In the genomic region with DNA sequence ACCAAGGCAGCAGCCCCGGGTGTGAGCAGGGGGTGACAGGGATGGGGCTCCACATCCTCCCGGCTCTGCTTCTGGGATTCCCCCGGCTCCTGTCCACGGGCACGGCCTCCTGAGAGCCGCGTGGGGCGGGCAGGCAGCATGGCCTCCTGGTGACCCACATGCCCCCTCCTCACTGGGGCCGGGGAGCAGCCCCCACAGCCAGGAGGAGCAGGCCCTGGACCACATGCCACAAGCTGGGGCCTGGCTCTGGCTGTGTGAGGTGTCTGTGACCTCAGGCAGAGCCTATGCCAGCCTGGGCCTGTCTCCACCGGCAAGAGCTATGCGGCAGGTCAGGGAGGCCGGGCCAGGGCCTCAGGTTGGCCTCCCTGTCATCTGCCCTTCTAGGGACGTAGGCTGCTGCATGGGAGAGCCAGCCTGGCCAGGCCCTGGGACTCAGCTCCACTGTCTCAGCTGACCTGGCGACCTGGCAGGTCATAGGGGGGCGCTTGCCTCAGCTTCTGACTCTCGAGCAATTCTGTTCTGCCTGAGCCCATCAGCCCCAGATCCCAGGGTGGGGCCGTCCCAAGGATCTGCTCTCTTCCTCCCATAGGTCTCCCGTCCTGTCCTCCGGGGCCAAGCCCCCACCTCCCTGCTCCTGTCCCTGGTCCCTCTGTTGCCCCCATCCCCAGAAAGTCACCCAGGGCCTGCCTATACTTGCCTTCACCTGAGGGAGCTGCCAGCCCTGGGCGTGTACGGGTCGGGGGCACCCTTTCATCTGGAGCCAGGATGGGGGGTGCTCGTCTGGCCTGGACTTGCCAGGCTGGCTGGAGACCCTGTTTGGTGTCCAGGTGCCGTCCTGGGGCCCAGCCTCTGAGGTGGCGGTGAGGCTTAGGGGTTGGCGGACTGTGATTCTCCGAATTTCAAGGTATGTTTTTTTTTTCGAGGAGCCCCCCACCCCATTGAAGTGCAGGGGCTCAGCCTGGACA, we compare ENCODE assay signal across 22 cellular contexts. TPM values are rescaled to one million over a fixed set of nuclear protein-coding genes. Genes with fewer than 3 reads are reported as not detected.
DNase-seq lines count a peak whose midpoint lies in the region; ATAC-seq and TF ChIP-seq lines count a peak whose summit lies in the region.
"Had no signal": no experiment of that assay in that cellular context is flagged by ENCODE, and none has a peak within 500 bp of the region (broad histone marks: within the 10 kb centered on the region; RNA-seq: fewer than 3 reads in every experiment).

No MANE protein-coding gene starts in this region.

- peaks cover 15% of the 10 kb centered on the region for H3K4me1 ChIP-seq in IMR-90 (ENCODE audit: control insufficient read depth, insufficient read depth, low read length)
- peaks cover 5% of the 10 kb centered on the region for H3K4me1 ChIP-seq in neural progenitor cell
- peaks cover 9% of the 10 kb centered on the region; the same call in 1 of the 2 replicates for H3K4me1 ChIP-seq in GM23338 (ENCODE audit: insufficient read depth)

- H3K9me3 ChIP-seq in IMR-90 (ENCODE audit: control insufficient read depth, insufficient read depth, low read length) (no peaks in the 10 kb centered on the region), neural progenitor cell (ENCODE audit: low read depth) (no peaks in the 10 kb centered on the region)
- H3K9me3 ChIP-seq: ascending aorta had no signal

- no peaks in the 10 kb centered on the region for H3F3A ChIP-seq in neural progenitor cell (ENCODE audit: low read depth)
- H3F3A ChIP-seq in GM23338 (replicated peaks; ENCODE audit: low read depth), result no peaks in the 10 kb centered on the region

- no peaks in the 10 kb centered on the region for H3K36me3 Mint-ChIP-seq in neural progenitor cell
- 0 out of 3 replicates have a peak, but pooled peaks cover 2% of the 10 kb centered on the region for H3K36me3 Mint-ChIP-seq in GM23338 (ENCODE audit: low read depth)
- H3K36me3 Mint-ChIP-seq: activated naive CD4-positive, alpha-beta T cell treated with anti-CD3 and anti-CD28 coated beads, Interleukin-2, amount 50 U/mL, for 24 hours; natural killer cell treated with Interleukin-12 subunit alpha and Interleukin-12 subunit beta and Interleukin-15 and Interleukin-18, amount 100 ng/mL, for 72 hours had no signal

- H3K56ac ChIP-seq in IMR-90 (ENCODE audit: extremely low read depth, insufficient read depth, low read length), result no peak overlapping the region

- BruUV-seq in IMR-90 (replicated peaks; lab: Mats Ljungman, UMichigan), result no TSS peak

- H3K79me2 ChIP-seq in neural progenitor cell (ENCODE audit: low read depth) (no peaks in the 10 kb centered on the region), GM23338 (replicated peaks; ENCODE audit: insufficient read depth) (no peaks in the 10 kb centered on the region)

- H2AK5ac ChIP-seq in IMR-90 (ENCODE audit: low read depth, low read length), result peak overlapping the region; percentile 39; the same call in 1 of the 2 replicates

- H2AFZ ChIP-seq in IMR-90 (replicated peaks; ENCODE audit: low read length, poor library complexity) (peak overlapping the region; percentile 21), neural progenitor cell (replicated peaks) (no peak overlapping the region), GM23338 (no peak overlapping the region)

- dilution Hi-C loops in IMR-90 (cut with HindIII; ENCODE audit: low sequenced_read_pairs, unreplicated experiment), result no loop called here

- H2BK20ac ChIP-seq in IMR-90 (ENCODE audit: low read depth, low read length), result no peak overlapping the region

- H3K14ac ChIP-seq in IMR-90 (replicated peaks; ENCODE audit: low read depth, low read length), result no peak overlapping the region

- TF ChIP-seq POLR2A in IMR-90 (IDR thresholded peaks at IDR 0.05; ENCODE audit: low read depth, low read length), result no peak

- DNase-seq in AG08396 (ENCODE audit: low spot score) (peak; percentile 9), IMR-90 (no peak), epithelial cell of esophagus (ENCODE audit: low read depth) (peak; percentile 78), neural progenitor cell (ENCODE audit: low spot score) (no peak), NCI-H1930 (lab: John Stamatoyannopoulos, UW) (no peak), foreskin melanocyte (no peak), substantia nigra (lab: John Stamatoyannopoulos, UW) (no peak), GM23338 (ENCODE audit: low spot score) (no peak)
- DNase-seq: activated CD4-positive, alpha-beta memory T cell treated with anti-CD3 and anti-CD28 coated beads, Interleukin-2, amount 10 ng/mL, durations not matched to agents 7 days and 5 days; activated T-cell treated with anti-CD3 and anti-CD28 coated beads, Interleukin-2, amount 50 U/mL, for 24 hours; hypothalamus; Karpas-422; NCI-H1092 treated with DMSO at 0.1 percent for 48 hours; NCI-H2081 treated with DMSO at 0.1 percent for 48 hours; NCI-H510A; Right ventricle myocardium superior; stimulated activated CD4-positive, alpha-beta T cell treated with anti-CD3 and anti-CD28 coated beads, Interleukin-2, amount 100 ng/mL, for 48 hours; T-helper 17 cell had no signal

- no peak overlapping the region for H3K4me3 ChIP-seq in IMR-90 (ENCODE audit: insufficient read depth, low read depth, low read length)
- H3K4me3 ChIP-seq in epithelial cell of esophagus (ENCODE audit: low read length), result peak overlapping the region; percentile 49
- no peak overlapping the region for H3K4me3 ChIP-seq in neural progenitor cell
- H3K4me3 ChIP-seq in GM23338, result no peak overlapping the region
- H3K4me3 ChIP-seq: ascending aorta had no signal

- no peak overlapping the region for H3K4me2 ChIP-seq in IMR-90 (ENCODE audit: low read depth, low read length)
- no peak overlapping the region for H3K4me2 ChIP-seq in neural progenitor cell
- no peak overlapping the region for H3K4me2 ChIP-seq in GM23338

- ATAC-seq in IMR-90 (ENCODE audit: low read depth), result no peak
- ATAC-seq in GM23338, result no peak
- ATAC-seq: T-helper 17 cell had no signal

- peaks cover 7% of the 10 kb centered on the region for H3K4me1 Mint-ChIP-seq in neural progenitor cell
- H3K4me1 Mint-ChIP-seq in GM23338, result peaks cover 11% of the 10 kb centered on the region
- H3K4me1 Mint-ChIP-seq: activated CD4-positive, alpha-beta memory T cell treated with anti-CD3 and anti-CD28 coated beads, Interleukin-2, amount 10 ng/mL, durations not matched to agents 7 days and 5 days; activated naive CD4-positive, alpha-beta T cell treated with anti-CD3 and anti-CD28 coated beads, Interleukin-2, amount 50 U/mL, for 24 hours had no signal

- H3K27ac ChIP-seq in IMR-90 (ENCODE audit: insufficient read depth, low read length), result no peak overlapping the region
- H3K27ac ChIP-seq in neural progenitor cell, result no peak overlapping the region
- no peak overlapping the region for H3K27ac ChIP-seq in substantia nigra (ENCODE audit: low read depth, low read length, poor library complexity, severe bottlenecking)
- H3K27ac ChIP-seq in GM23338 (ENCODE audit: low read depth), result no peak overlapping the region
- H3K27ac ChIP-seq: ascending aorta had no signal

- no peak overlapping the region for H3K18ac ChIP-seq in IMR-90 (ENCODE audit: low read depth, low read length)

- no peak overlapping the region for H2BK5ac ChIP-seq in IMR-90 (ENCODE audit: low read depth, low read length, poor library complexity, severe bottlenecking)

- H3K4me3 Mint-ChIP-seq in neural progenitor cell (no peak overlapping the region), GM23338 (no peak overlapping the region)
- H3K4me3 Mint-ChIP-seq: activated CD4-positive, alpha-beta memory T cell treated with anti-CD3 and anti-CD28 coated beads, Interleukin-2, amount 10 ng/mL, durations not matched to agents 7 days and 5 days; activated naive CD4-positive, alpha-beta T cell treated with anti-CD3 and anti-CD28 coated beads, Interleukin-2, amount 50 U/mL, for 24 hours; activated T-cell treated with anti-CD3 and anti-CD28 coated beads, Interleukin-2, amount 50 U/mL, for 24 hours; natural killer cell treated with Interleukin-12 subunit alpha and Interleukin-12 subunit beta and Interleukin-15 and Interleukin-18, amount 100 ng/mL, for 72 hours; T-helper 17 cell had no signal

- no peak overlapping the region for H2BK15ac ChIP-seq in IMR-90 (ENCODE audit: low read depth, low read length)

- POLR2A ChIA-PET in IMR-90 (lab: Charles Lee; ENCODE audit: unreplicated experiment), result no interaction called here

- no peak overlapping the region for H3K9ac ChIP-seq in IMR-90 (ENCODE audit: low read depth, low read length)
- H3K9ac ChIP-seq in neural progenitor cell, result no peak overlapping the region

- H3K27me3 ChIP-seq in IMR-90 (ENCODE audit: control insufficient read depth, insufficient read depth, low read length) (no peaks in the 10 kb centered on the region), neural progenitor cell (no peaks in the 10 kb centered on the region), GM23338 (ENCODE audit: insufficient read depth) (no peaks in the 10 kb centered on the region)
- H3K27me3 ChIP-seq: ascending aorta had no signal

- peaks cover 8% of the 10 kb centered on the region for H3K9me1 ChIP-seq in IMR-90 (ENCODE audit: insufficient read depth, low read length)

- H3K27me3 Mint-ChIP-seq in neural progenitor cell (ENCODE audit: insufficient read depth, low read depth), result no peaks in the 10 kb centered on the region
- peaks cover 3% of the 10 kb centered on the region for H3K27me3 Mint-ChIP-seq in GM23338 (ENCODE audit: insufficient read depth, low read depth, poor library complexity)
- H3K27me3 Mint-ChIP-seq: activated CD4-positive, alpha-beta memory T cell treated with anti-CD3 and anti-CD28 coated beads, Interleukin-2, amount 10 ng/mL, durations not matched to agents 7 days and 5 days; activated naive CD4-positive, alpha-beta T cell treated with anti-CD3 and anti-CD28 coated beads, Interleukin-2, amount 50 U/mL, for 24 hours; activated T-cell treated with anti-CD3 and anti-CD28 coated beads, Interleukin-2, amount 50 U/mL, for 24 hours; natural killer cell treated with Interleukin-12 subunit alpha and Interleukin-12 subunit beta and Interleukin-15 and Interleukin-18, amount 100 ng/mL, for 72 hours had no signal

- no peaks in the 10 kb centered on the region for H3K9me3 Mint-ChIP-seq in neural progenitor cell
- H3K9me3 Mint-ChIP-seq in GM23338, result no peaks in the 10 kb centered on the region
- H3K9me3 Mint-ChIP-seq: activated CD4-positive, alpha-beta memory T cell treated with anti-CD3 and anti-CD28 coated beads, Interleukin-2, amount 10 ng/mL, durations not matched to agents 7 days and 5 days; activated naive CD4-positive, alpha-beta T cell treated with anti-CD3 and anti-CD28 coated beads, Interleukin-2, amount 50 U/mL, for 24 hours; activated T-cell treated with anti-CD3 and anti-CD28 coated beads, Interleukin-2, amount 50 U/mL, for 24 hours; natural killer cell treated with Interleukin-12 subunit alpha and Interleukin-12 subunit beta and Interleukin-15 and Interleukin-18, amount 100 ng/mL, for 72 hours had no signal

- H4K91ac ChIP-seq in IMR-90 (ENCODE audit: insufficient read depth, low read depth, low read length), result no peak overlapping the region

- H4K20me1 ChIP-seq in IMR-90 (ENCODE audit: insufficient read depth, low read length), result no peaks in the 10 kb centered on the region
- H4K20me1 ChIP-seq in neural progenitor cell (ENCODE audit: low read depth), result no peaks in the 10 kb centered on the region
- no peaks in the 10 kb centered on the region for H4K20me1 ChIP-seq in GM23338 (replicated peaks; ENCODE audit: insufficient read depth)

- intact Hi-C loops in IMR-90 (cut with micrococcal nuclease), result no loop called here

- TF ChIP-seq RAD21 in IMR-90 (IDR thresholded peaks at IDR 0.05; ENCODE audit: low read length), result no peak

- 91% methylated on average over 7 of the region's 28 CpGs; no CpG with 5 or more reads in 1 of the 2 experiments for WGBS in IMR-90 (ENCODE audit: extremely low coverage in 2 of 2, insufficient read length in 1 of 2), 2 experiments

- no peaks in the 10 kb centered on the region for H3K36me3 ChIP-seq in IMR-90 (ENCODE audit: control insufficient read depth, insufficient read depth, low read length)
- no peaks in the 10 kb centered on the region for H3K36me3 ChIP-seq in neural progenitor cell
- no peaks in the 10 kb centered on the region for H3K36me3 ChIP-seq in GM23338 (ENCODE audit: insufficient read depth)
- H3K36me3 ChIP-seq: ascending aorta had no signal

- no peak overlapping the region for H3K4ac ChIP-seq in IMR-90 (ENCODE audit: low read depth, low read length)

- CTCF ChIA-PET in IMR-90 (lab: Yijun Ruan, JAX), result interaction anchor here (0.6 kb wide), 1 partner anchor 51 kb away, joined by 3 read pairs; no protein-coding TSS in a partner anchor

- H4K5ac ChIP-seq in IMR-90 (ENCODE audit: low read depth, low read length), result no peak overlapping the region

- no peaks in the 10 kb centered on the region for H3K9me2 ChIP-seq in GM23338 (ENCODE audit: insufficient read depth)

- TF ChIP-seq CTCF in IMR-90 (conservative IDR thresholded peaks at IDR 0.05; ENCODE audit: low read depth, low read length) (no peak), epithelial cell of esophagus (IDR thresholded peaks at IDR 0.05; ENCODE audit: insufficient read depth, low read depth, low read length, missing control alignments) (no peak), neural progenitor cell (IDR thresholded peaks at IDR 0.05) (no peak), GM23338 (conservative IDR thresholded peaks at IDR 0.05; ENCODE audit: low read depth in 2 of 2) (no peak)

- no peak overlapping the region for H2AK9ac ChIP-seq in IMR-90 (replicated peaks; ENCODE audit: low read depth, low read length, poor library complexity)

- H3K23ac ChIP-seq in IMR-90 (ENCODE audit: low read depth, low read length), result no peak overlapping the region

- in situ Hi-C loops in IMR-90 (cut with MboI; ENCODE audit: low sequenced_read_pairs), result no loop called here

- peaks cover 0 to 10% of the 10 kb centered on the region in 2 experiments; a peak in 1 of 4 replicates for H3K79me1 ChIP-seq in IMR-90 (ENCODE audit: low read depth in 1 of 2, low read length in 2 of 2)

- H3K27ac Mint-ChIP-seq in neural progenitor cell, result peak overlapping the region; percentile 46
- no peak overlapping the region for H3K27ac Mint-ChIP-seq in GM23338
- H3K27ac Mint-ChIP-seq: activated CD4-positive, alpha-beta memory T cell treated with anti-CD3 and anti-CD28 coated beads, Interleukin-2, amount 10 ng/mL, durations not matched to agents 7 days and 5 days; activated naive CD4-positive, alpha-beta T cell treated with anti-CD3 and anti-CD28 coated beads, Interleukin-2, amount 50 U/mL, for 24 hours; activated T-cell treated with anti-CD3 and anti-CD28 coated beads, Interleukin-2, amount 50 U/mL, for 24 hours; natural killer cell treated with Interleukin-12 subunit alpha and Interleukin-12 subunit beta and Interleukin-15 and Interleukin-18, amount 100 ng/mL, for 72 hours; T-helper 17 cell had no signal

- no peak overlapping the region for H2BK120ac ChIP-seq in IMR-90 (ENCODE audit: low read depth, low read length)

- H4K8ac ChIP-seq in IMR-90 (ENCODE audit: low read depth in 2 of 2, low read length in 2 of 2), result no peak overlapping the region

RNA-seq across cellular contexts. Expression of gene TMEM184A, which starts 3.9 kb away (rescaled TPM):
- total RNA-seq in IMR-90 (2012; rRNA removed), result 0.28 and 0.36 TPM in 2 replicates
- polyA plus RNA-seq in IMR-90 (2012; rRNA removed), result 1.9 TPM in 2 replicates
- 0.74 and 1.2 TPM in 2 replicates for polyA plus RNA-seq in IMR-90 (2012; cell fraction: cytosol; rRNA removed)
- 4.1 and 11.5 TPM in 2 replicates for polyA plus RNA-seq in IMR-90 (2012; cell fraction: nucleus; rRNA removed; ENCODE audit: low replicate concordance)
- 0.17 and 0.22 TPM in 2 replicates for total RNA-seq in neural progenitor cell (ENCODE audit: low replicate concordance)
- total RNA-seq in GM23338 (2014; rRNA removed; shearing (Covaris generic)), result 0.04 and 0.66 TPM in 2 replicates
- 0.03 and 0.18 TPM in 2 replicates for polyA plus RNA-seq in GM23338 (2016; fragmentation: Nextera tagmentation; extraction: Ambion mirVana)
- total RNA-seq: activated CD4-positive, alpha-beta memory T cell treated with anti-CD3 and anti-CD28 coated beads, Interleukin-2, amount 10 ng/mL, durations not matched to agents 7 days and 5 days; ascending aorta; natural killer cell treated with Interleukin-12 subunit alpha and Interleukin-12 subunit beta and Interleukin-15 and Interleukin-18, amount 100 ng/mL, for 72 hours; skeletal muscle tissue; T-helper 17 cell had no signal

RNA-seq across cellular contexts. Expression of gene PSMG3, which starts 9.9 kb away (rescaled TPM):
- 30.6 and 37.3 TPM in 2 replicates for total RNA-seq in IMR-90 (2012; rRNA removed)
- polyA plus RNA-seq in IMR-90 (2012; rRNA removed), result 52.5 and 54.1 TPM in 2 replicates
- polyA plus RNA-seq in IMR-90 (2012; cell fraction: cytosol; rRNA removed), result 44.0 and 63.2 TPM in 2 replicates
- polyA plus RNA-seq in IMR-90 (2012; cell fraction: nucleus; rRNA removed; ENCODE audit: low replicate concordance), result 74.3 and 81.9 TPM in 2 replicates
- total RNA-seq in neural progenitor cell (ENCODE audit: low replicate concordance), result 31.1 and 50.3 TPM in 2 replicates
- 28.3 and 32.0 TPM in 2 replicates for total RNA-seq in GM23338 (2014; rRNA removed; shearing (Covaris generic))
- 84.8 and 93.6 TPM in 2 replicates for polyA plus RNA-seq in GM23338 (2016; fragmentation: Nextera tagmentation; extraction: Ambion mirVana)

RNA-seq across cellular contexts. Expression of gene MAFK, which starts 29.4 kb away (rescaled TPM):
- total RNA-seq in IMR-90 (2012; rRNA removed) (16.4 and 19.2 TPM in 2 replicates), neural progenitor cell (ENCODE audit: low replicate concordance) (4.3 and 4.7 TPM in 2 replicates)
- polyA plus RNA-seq in IMR-90 (2012; rRNA removed) (27.1 and 27.9 TPM in 2 replicates), GM23338 (2016; fragmentation: Nextera tagmentation; extraction: Ambion mirVana) (4.4 and 5.1 TPM in 2 replicates)
- polyA plus RNA-seq in IMR-90 (2012; cell fraction: cytosol; rRNA removed), result 9.3 and 16.3 TPM in 2 replicates
- 216 and 262 TPM in 2 replicates for polyA plus RNA-seq in IMR-90 (2012; cell fraction: nucleus; rRNA removed; ENCODE audit: low replicate concordance)
- 14.2 and 19.3 TPM in 2 replicates for total RNA-seq in GM23338 (2014; rRNA removed; shearing (Covaris generic))

RNA-seq across cellular contexts. Expression of gene INTS1, which starts 55.7 kb away (rescaled TPM):
- total RNA-seq in IMR-90 (2012; rRNA removed) (9.3 and 10.0 TPM in 2 replicates), neural progenitor cell (ENCODE audit: low replicate concordance) (16.5 and 76.7 TPM in 2 replicates)
- polyA plus RNA-seq in IMR-90 (2012; rRNA removed) (40.1 and 47.1 TPM in 2 replicates), GM23338 (2016; fragmentation: Nextera tagmentation; extraction: Ambion mirVana) (31.4 and 35.1 TPM in 2 replicates)
- 32.2 and 35.8 TPM in 2 replicates for polyA plus RNA-seq in IMR-90 (2012; cell fraction: cytosol; rRNA removed)
- 80.3 and 296 TPM in 2 replicates for polyA plus RNA-seq in IMR-90 (2012; cell fraction: nucleus; rRNA removed; ENCODE audit: low replicate concordance)
- 81.1 and 111 TPM in 2 replicates for total RNA-seq in GM23338 (2014; rRNA removed; shearing (Covaris generic))

Comparison
In these comparisons a context has a peak if more than half of its experiments do, and no peak if none do; other contexts are left out.
1. DNase-seq: peak in AG08396 (single experiment) and epithelial cell of esophagus (single experiment); none in IMR-90 (single experiment), neural progenitor cell (single experiment), NCI-H1930 (0 of 2), foreskin melanocyte (single experiment), substantia nigra (0 of 49) and GM23338 (single experiment).